In genomic region chr19:43250296-43250695, GRCh38 we compare ENCODE assay signal across 12 cellular contexts. TPM values are rescaled to one million over a fixed set of nuclear protein-coding genes. Genes with fewer than 3 reads are reported as not detected.
"Had no signal": no experiment of that assay in that cellular context is flagged by ENCODE, and none has a peak within 500 bp of the region (broad histone marks: within the 10 kb centered on the region; RNA-seq: fewer than 3 reads in every experiment).

No MANE protein-coding gene starts in this region.

RNA-seq across cellular contexts. Expression of gene PSG9, which starts 19.0 kb away (rescaled TPM):
- total RNA-seq: activated B cell treated with CpG ODN at 0.5 μM for 24 hours; activated CD4-positive, alpha-beta memory T cell treated with anti-CD3 and anti-CD28 coated beads for 36 hours; activated CD4-positive, alpha-beta memory T cell treated with anti-CD3 and anti-CD28 coated beads, Interleukin-2, amount 10 ng/mL, durations not matched to agents 7 days and 5 days; activated CD4-positive, alpha-beta T cell treated with anti-CD3 and anti-CD28 coated beads for 36 hours; activated CD4-positive, alpha-beta T cell treated with anti-CD3 and anti-CD28 coated beads, Interleukin-2, amount 10 ng/mL, durations not matched to agents 24 days and 14 days; activated CD4-positive, alpha-beta T cell treated with anti-CD3 and anti-CD28 coated beads, Interleukin-2, amount 10 ng/mL, durations not matched to agents 7 days and 5 days; activated CD8-positive, alpha-beta memory T cell treated with anti-CD3 and anti-CD28 coated beads for 36 hours; activated CD8-positive, alpha-beta memory T cell treated with anti-CD3 and anti-CD28 coated beads, Interleukin-2, amount 10 ng/mL, durations not matched to agents 7 days and 5 days; activated CD8-positive, alpha-beta T cell treated with anti-CD3 and anti-CD28 coated beads for 36 hours; activated CD8-positive, alpha-beta T cell treated with anti-CD3 and anti-CD28 coated beads, Interleukin-2, amount 10 ng/mL, durations not matched to agents 7 days and 5 days; T-helper 1 cell treated with Interleukin-12 subunit alpha and Interleukin-12 subunit beta and Interleukin-4 antibody, amounts not matched to agents 30 ng/mL and 1 ng/mL, for 36 hours; T-helper 2 cell treated with Interferon-gamma antibody and Interleukin-4, amounts not matched to agents 100 ng/mL and 5 ng/mL, for 36 hours had no signal

RNA-seq across cellular contexts. Expression of gene PSG4, which starts 44.9 kb away (rescaled TPM):
- total RNA-seq: activated B cell treated with CpG ODN at 0.5 μM for 24 hours; activated CD4-positive, alpha-beta memory T cell treated with anti-CD3 and anti-CD28 coated beads for 36 hours; activated CD4-positive, alpha-beta memory T cell treated with anti-CD3 and anti-CD28 coated beads, Interleukin-2, amount 10 ng/mL, durations not matched to agents 7 days and 5 days; activated CD4-positive, alpha-beta T cell treated with anti-CD3 and anti-CD28 coated beads for 36 hours; activated CD4-positive, alpha-beta T cell treated with anti-CD3 and anti-CD28 coated beads, Interleukin-2, amount 10 ng/mL, durations not matched to agents 24 days and 14 days; activated CD4-positive, alpha-beta T cell treated with anti-CD3 and anti-CD28 coated beads, Interleukin-2, amount 10 ng/mL, durations not matched to agents 7 days and 5 days; activated CD8-positive, alpha-beta memory T cell treated with anti-CD3 and anti-CD28 coated beads for 36 hours; activated CD8-positive, alpha-beta memory T cell treated with anti-CD3 and anti-CD28 coated beads, Interleukin-2, amount 10 ng/mL, durations not matched to agents 7 days and 5 days; activated CD8-positive, alpha-beta T cell treated with anti-CD3 and anti-CD28 coated beads for 36 hours; activated CD8-positive, alpha-beta T cell treated with anti-CD3 and anti-CD28 coated beads, Interleukin-2, amount 10 ng/mL, durations not matched to agents 7 days and 5 days; T-helper 1 cell treated with Interleukin-12 subunit alpha and Interleukin-12 subunit beta and Interleukin-4 antibody, amounts not matched to agents 30 ng/mL and 1 ng/mL, for 36 hours; T-helper 2 cell treated with Interferon-gamma antibody and Interleukin-4, amounts not matched to agents 100 ng/mL and 5 ng/mL, for 36 hours had no signal
